In the genomic region with DNA sequence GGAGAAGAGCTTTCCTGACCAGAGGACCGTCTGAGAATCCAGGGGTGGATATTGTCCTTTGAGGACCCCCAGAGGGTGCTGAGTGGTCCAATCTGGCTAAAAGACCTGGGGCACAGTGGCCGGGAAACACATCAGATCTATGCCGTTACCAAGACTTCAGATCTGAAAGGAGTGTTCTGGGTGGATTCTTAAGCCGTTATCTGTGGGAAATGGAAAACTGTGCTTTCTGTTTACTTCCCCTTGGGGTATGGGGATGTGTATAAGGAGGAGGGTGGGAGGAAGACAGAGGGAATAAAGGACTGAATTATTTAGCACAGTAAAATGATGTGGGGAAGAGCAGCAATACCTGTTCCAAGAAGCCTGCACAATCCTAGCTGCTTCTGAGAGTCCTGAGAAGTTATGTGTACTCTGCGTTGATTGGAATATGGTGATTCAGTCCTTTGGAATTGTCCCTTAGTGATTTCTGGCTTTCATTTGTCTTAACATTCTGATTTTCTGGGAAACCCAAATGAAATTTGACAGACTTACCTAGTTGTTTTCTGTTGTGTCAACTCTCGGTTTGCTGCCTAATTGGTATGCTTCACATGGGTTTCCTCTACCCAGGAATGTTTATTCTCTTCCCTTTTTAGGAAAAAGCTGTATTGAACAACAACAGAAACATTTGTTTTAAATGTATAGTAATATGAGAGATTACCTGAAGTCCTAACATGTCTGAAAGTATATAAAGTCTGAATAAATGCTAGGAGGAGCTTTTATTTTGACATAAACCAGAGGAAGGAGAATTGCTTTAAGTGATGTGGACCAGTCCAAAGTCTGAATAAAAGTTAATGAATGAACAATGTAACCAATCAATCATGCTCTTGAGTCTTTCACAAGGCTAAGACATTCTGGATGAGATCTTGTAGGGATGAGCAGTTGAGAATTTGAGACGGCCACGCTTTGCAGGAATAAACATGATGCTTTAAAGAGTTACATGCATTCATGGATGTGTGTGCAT, we compare ENCODE assay signal across 15 cellular contexts.
DNase-seq lines count a peak whose midpoint lies in the region; ATAC-seq and TF ChIP-seq lines count a peak whose summit lies in the region.
"Had no signal": no experiment of that assay in that cellular context is flagged by ENCODE, and none has a peak within 500 bp of the region (broad histone marks: within the 10 kb centered on the region; RNA-seq: fewer than 3 reads in every experiment).

No MANE protein-coding gene starts in this region.

- H3K27ac ChIP-seq in thoracic aorta = peak overlapping the region; percentile 72 to 74

- H3K27me3 ChIP-seq in thoracic aorta (replicated peaks; ENCODE audit: insufficient read depth) = no peaks in the 10 kb centered on the region

- TF ChIP-seq CTCF in choroid plexus epithelial cell (conservative IDR thresholded peaks at IDR 0.05; ENCODE audit: low read depth, low read length) = no peak
- TF ChIP-seq CTCF in thoracic aorta (IDR thresholded peaks at IDR 0.05) = no peak
- no peak for TF ChIP-seq CTCF in GM13976 (IDR thresholded peaks at IDR 0.05; ENCODE audit: borderline replicate concordance, control extremely low read depth, extremely low read depth, insufficient read depth, missing control alignments)

- no peaks in the 10 kb centered on the region for H3K36me3 ChIP-seq in thoracic aorta

- peak; percentile 50 for ATAC-seq in left colon
- ATAC-seq in thoracic aorta (ENCODE audit: insufficient number of reproducible peaks, low FRiP score, low read depth) = peak; percentile 69
- ATAC-seq: activated CD4-positive, alpha-beta T cell treated with anti-CD3 and anti-CD28 coated beads for 36 hours; activated naive CD8-positive, alpha-beta T cell treated with anti-CD3 and anti-CD28 coated beads, Interleukin-2, amount 50 U/mL, for 24 hours; naive thymus-derived CD8-positive, alpha-beta T cell had no signal

- in situ Hi-C loops in GM13976 (cut with MboI; ENCODE audit: low sequenced_read_pairs, unreplicated experiment) = no loop called here

- peak; percentile 4 for DNase-seq in HCEC 1CT
- peak; percentile 28 for DNase-seq in choroid plexus epithelial cell (ENCODE audit: low read depth)
- DNase-seq in left colon = no peak
- no peak for DNase-seq in thoracic aorta (ENCODE audit: low spot score)
- no peak for DNase-seq in NCI-H187 (lab: John Stamatoyannopoulos, UW)
- no peak for DNase-seq in NCI-H69 (lab: John Stamatoyannopoulos, UW)
- DNase-seq in GM13976 (ENCODE audit: low spot score) = no peak
- no peak for DNase-seq in RKO (ENCODE audit: low spot score)
- DNase-seq: activated CD4-positive, alpha-beta T cell treated with anti-CD3 and anti-CD28 coated beads for 36 hours; activated naive CD8-positive, alpha-beta T cell treated with anti-CD3 and anti-CD28 coated beads, Interleukin-2, amount 50 U/mL, for 24 hours; activated T-cell treated with anti-CD3 and anti-CD28 coated beads, Interleukin-2, amount 50 U/mL, for 1 hour; effector CD4-positive, alpha-beta T cell; naive thymus-derived CD8-positive, alpha-beta T cell; NCI-H1105; NCI-H510A treated with DMSO at 0.1 percent for 48 hours had no signal

- H3K4me1 ChIP-seq in thoracic aorta (ENCODE audit: control insufficient read depth in 1 of 2, low read depth in 2 of 2) = peaks cover 22 to 59% of the 10 kb centered on the region in 2 donors

- H3K9me3 ChIP-seq in thoracic aorta = no peaks in the 10 kb centered on the region

- H3K4me3 ChIP-seq in choroid plexus epithelial cell (ENCODE audit: low read depth, low read length) (no peak overlapping the region), thoracic aorta (peak overlapping the region; percentile 50)

- intact Hi-C loops in left colon (cut with DNase I, micrococcal nuclease) = no loop called here

Comparison
In these comparisons a context has a peak if more than half of its experiments do, and no peak if none do; other contexts are left out.
1. DNase-seq: peak in HCEC 1CT (single experiment) and choroid plexus epithelial cell (single experiment); none in left colon (0 of 2), thoracic aorta (single experiment), NCI-H187 (0 of 2), NCI-H69 (single experiment), GM13976 (single experiment) and RKO (single experiment).